ENCODE assay signal across 9 cellular contexts in genomic region chr10:11208908-11209809, GRCh38.
DNase-seq lines count a peak whose midpoint lies in the region; ATAC-seq and TF ChIP-seq lines count a peak whose summit lies in the region.
"Had no signal": no experiment of that assay in that cellular context is flagged by ENCODE, and none has a peak within 500 bp of the region (broad histone marks: within the 10 kb centered on the region; RNA-seq: fewer than 3 reads in every experiment).

No MANE protein-coding gene starts in this region.

- intact Hi-C loops in left lung (cut with DNase I): no loop called here

- H3K4me1 ChIP-seq in tibial nerve (peaks cover 0 to 89% (median 29%) of the 10 kb centered on the region in 4 donors), left lung (peaks cover 0 to 77% of the 10 kb centered on the region in 2 donors)

- DNase-seq in GM10266 (ENCODE audit: extremely low spot score): peak; percentile 46
- peak; percentile 10 for DNase-seq in dermis blood vessel endothelial cell
- DNase-seq in SKM-1 treated with dmso at 0.1 percent for 144 hours (lab: John Stamatoyannopoulos, UW; ENCODE audit: unreplicated experiment): no peak
- no peak for DNase-seq in tibial nerve (ENCODE audit: low spot score in 2 of 2)
- DNase-seq in COR-L47 (lab: John Stamatoyannopoulos, UW): no peak
- DNase-seq in left lung: no peak
- DNase-seq: NCI-H2029 had no signal

- no peaks in the 10 kb centered on the region for H3K9me3 ChIP-seq in tibial nerve
- no peaks in the 10 kb centered on the region for H3K9me3 ChIP-seq in left lung

- ATAC-seq in GM19455 (IDR thresholded peaks at IDR 0.05; ENCODE audit: unreplicated experiment): peak; percentile 58
- peak; percentile 56 for ATAC-seq in HG03342 (IDR thresholded peaks at IDR 0.05; ENCODE audit: unreplicated experiment)
- ATAC-seq in left lung: no peak

- no peaks in the 10 kb centered on the region for H3K27me3 ChIP-seq in tibial nerve
- H3K27me3 ChIP-seq in left lung: no peaks in the 10 kb centered on the region

- 69 to 70% methylated on average over 13 of the region's 13 CpGs for WGBS in tibial nerve, 2 donors

- H3K27ac ChIP-seq in tibial nerve (peak overlapping the region in 2 of 4 donors; percentile 45 to 54), left lung (no peak overlapping the region)

- no peak for TF ChIP-seq POLR2A in tibial nerve (IDR thresholded peaks at IDR 0.05)

- peaks cover 0 to 16% (median 0%) of the 10 kb centered on the region in 3 donors for H3K36me3 ChIP-seq in tibial nerve
- H3K36me3 ChIP-seq in left lung: peaks cover 0 to 17% of the 10 kb centered on the region in 2 donors

- TF ChIP-seq EP300 in tibial nerve (IDR thresholded peaks at IDR 0.05): no peak

- no peak overlapping the region for H3K4me3 ChIP-seq in tibial nerve
- no peak overlapping the region for H3K4me3 ChIP-seq in left lung

- TF ChIP-seq CTCF in GM10266 (IDR thresholded peaks at IDR 0.05; ENCODE audit: control insufficient read depth, insufficient read depth, low read depth, missing control alignments): no peak
- TF ChIP-seq CTCF in tibial nerve (IDR thresholded peaks at IDR 0.05): no peak
- no peak for TF ChIP-seq CTCF in left lung (IDR thresholded peaks at IDR 0.05)

Comparison
In these comparisons a context has a peak if more than half of its experiments do, and no peak if none do; other contexts are left out.
1. DNase-seq: peak in GM10266 (single experiment) and dermis blood vessel endothelial cell (single experiment); none in SKM-1 treated with dmso at 0.1 percent for 144 hours (single experiment), tibial nerve (0 of 2), COR-L47 (single experiment) and left lung (0 of 2).